1 cellular context compared by ENCODE assay signal in genomic region chr1:27724961-27725373, GRCh38.
TF ChIP-seq lines count a peak whose summit lies in the region.

No MANE protein-coding gene starts in this region.

TF ChIP-seq in HepG2, 621 proteins besides CTCF, POLR2A, EP300 and RAD21 (continued from another document):
- no peak for TF ChIP-seq ZBTB2 (CRISPR knock-in tag; IDR thresholded peaks at IDR 0.05; ENCODE audit: low read depth)
- TF ChIP-seq KDM5B (CRISPR knock-in tag; IDR thresholded peaks at IDR 0.05; ENCODE audit: borderline replicate concordance), result 0 out of 2 replicates have a peak, but pooled peaks have one; percentile 67
- no peak for TF ChIP-seq ZMYM2 (CRISPR knock-in tag; IDR thresholded peaks at IDR 0.05)
- no peak for TF ChIP-seq ATF1 (CRISPR knock-in tag; IDR thresholded peaks at IDR 0.05)
- peak; percentile 96 for TF ChIP-seq RFX5 (IDR thresholded peaks at IDR 0.05; ENCODE audit: low read depth, low read length)
- TF ChIP-seq JDP2 (CRISPR knock-in tag; IDR thresholded peaks at IDR 0.05; ENCODE audit: borderline replicate concordance), result no peak
- TF ChIP-seq ARNTL (CRISPR knock-in tag; IDR thresholded peaks at IDR 0.05), result no peak
- TF ChIP-seq, protein P1, sequence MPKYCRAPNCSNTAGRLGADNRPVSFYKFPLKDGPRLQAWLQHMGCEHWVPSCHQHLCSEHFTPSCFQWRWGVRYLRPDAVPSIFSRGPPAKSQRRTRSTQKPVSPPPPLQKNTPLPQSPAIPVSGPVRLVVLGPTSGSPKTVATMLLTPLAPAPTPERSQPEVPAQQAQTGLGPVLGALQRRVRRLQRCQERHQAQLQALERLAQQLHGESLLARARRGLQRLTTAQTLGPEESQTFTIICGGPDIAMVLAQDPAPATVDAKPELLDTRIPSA (CRISPR knock-in tag; IDR thresholded peaks at IDR 0.05; ENCODE audit: borderline replicate concordance), result 0 out of 2 replicates have a peak, but pooled peaks have one; percentile 43
- TF ChIP-seq ZNF337 (CRISPR knock-in tag; IDR thresholded peaks at IDR 0.05; ENCODE audit: borderline replicate concordance, low read depth), result 0 out of 2 replicates have a peak, but pooled peaks have one; percentile 50
- no peak for TF ChIP-seq CBX1 (IDR thresholded peaks at IDR 0.05; ENCODE audit: low read depth)
- TF ChIP-seq ETV5 (CRISPR knock-in tag; IDR thresholded peaks at IDR 0.05; ENCODE audit: borderline replicate concordance), result peak; percentile 48; the same call in 1 of the 2 replicates
- TF ChIP-seq MEIS1 (CRISPR knock-in tag; IDR thresholded peaks at IDR 0.05; ENCODE audit: borderline replicate concordance), result no peak
- peak; percentile 40; the same call in 1 of the 2 replicates for TF ChIP-seq RFXAP (CRISPR knock-in tag; IDR thresholded peaks at IDR 0.05; ENCODE audit: borderline replicate concordance)
- TF ChIP-seq GPBP1L1 (CRISPR knock-in tag; IDR thresholded peaks at IDR 0.05), result no peak
- 0 out of 2 replicates have a peak, but pooled peaks have one; percentile 57 for TF ChIP-seq EHMT2 (IDR thresholded peaks at IDR 0.05; ENCODE audit: borderline replicate concordance, low read depth, low read length)
- TF ChIP-seq KAT8 (CRISPR knock-in tag; IDR thresholded peaks at IDR 0.05), result no peak; the same call in 1 of the 2 replicates
- TF ChIP-seq PHF21A (CRISPR knock-in tag; IDR thresholded peaks at IDR 0.05), result 0 out of 2 replicates have a peak, but pooled peaks have one; percentile 3
- TF ChIP-seq ZNF329 (CRISPR knock-in tag; IDR thresholded peaks at IDR 0.05; ENCODE audit: low read depth), result no peak
- TF ChIP-seq, protein P2, sequence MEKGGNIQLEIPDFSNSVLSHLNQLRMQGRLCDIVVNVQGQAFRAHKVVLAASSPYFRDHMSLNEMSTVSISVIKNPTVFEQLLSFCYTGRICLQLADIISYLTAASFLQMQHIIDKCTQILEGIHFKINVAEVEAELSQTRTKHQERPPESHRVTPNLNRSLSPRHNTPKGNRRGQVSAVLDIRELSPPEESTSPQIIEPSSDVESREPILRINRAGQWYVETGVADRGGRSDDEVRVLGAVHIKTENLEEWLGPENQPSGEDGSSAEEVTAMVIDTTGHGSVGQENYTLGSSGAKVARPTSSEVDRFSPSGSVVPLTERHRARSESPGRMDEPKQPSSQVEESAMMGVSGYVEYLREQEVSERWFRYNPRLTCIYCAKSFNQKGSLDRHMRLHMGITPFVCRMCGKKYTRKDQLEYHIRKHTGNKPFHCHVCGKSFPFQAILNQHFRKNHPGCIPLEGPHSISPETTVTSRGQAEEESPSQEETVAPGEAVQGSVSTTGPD (CRISPR knock-in tag; IDR thresholded peaks at IDR 0.05), result no peak
- TF ChIP-seq ZBTB49 (CRISPR knock-in tag; IDR thresholded peaks at IDR 0.05; ENCODE audit: borderline replicate concordance), result no peak
- 0 out of 2 replicates have a peak, but pooled peaks have one; percentile 15 for TF ChIP-seq TBX2 (CRISPR knock-in tag; IDR thresholded peaks at IDR 0.05; ENCODE audit: borderline replicate concordance)
- TF ChIP-seq SP1 (IDR thresholded peaks at IDR 0.05), result no peak
- TF ChIP-seq SP1 (CRISPR knock-in tag; IDR thresholded peaks at IDR 0.05), result peak; percentile 39; the same call in 1 of the 2 replicates
- TF ChIP-seq SIX1 (CRISPR knock-in tag; IDR thresholded peaks at IDR 0.05; ENCODE audit: borderline replicate concordance), result peak; percentile 23; the same call in 1 of the 2 replicates
- TF ChIP-seq GLMP (CRISPR knock-in tag; IDR thresholded peaks at IDR 0.05; ENCODE audit: borderline replicate concordance), result no peak
- 0 out of 2 replicates have a peak, but pooled peaks have one; percentile 9 for TF ChIP-seq BORCS8-MEF2B (CRISPR knock-in tag; IDR thresholded peaks at IDR 0.05)
- TF ChIP-seq GLI4 (CRISPR knock-in tag; IDR thresholded peaks at IDR 0.05; ENCODE audit: borderline replicate concordance), result peak; percentile 50; the same call in 1 of the 2 replicates
- TF ChIP-seq, protein P3, sequence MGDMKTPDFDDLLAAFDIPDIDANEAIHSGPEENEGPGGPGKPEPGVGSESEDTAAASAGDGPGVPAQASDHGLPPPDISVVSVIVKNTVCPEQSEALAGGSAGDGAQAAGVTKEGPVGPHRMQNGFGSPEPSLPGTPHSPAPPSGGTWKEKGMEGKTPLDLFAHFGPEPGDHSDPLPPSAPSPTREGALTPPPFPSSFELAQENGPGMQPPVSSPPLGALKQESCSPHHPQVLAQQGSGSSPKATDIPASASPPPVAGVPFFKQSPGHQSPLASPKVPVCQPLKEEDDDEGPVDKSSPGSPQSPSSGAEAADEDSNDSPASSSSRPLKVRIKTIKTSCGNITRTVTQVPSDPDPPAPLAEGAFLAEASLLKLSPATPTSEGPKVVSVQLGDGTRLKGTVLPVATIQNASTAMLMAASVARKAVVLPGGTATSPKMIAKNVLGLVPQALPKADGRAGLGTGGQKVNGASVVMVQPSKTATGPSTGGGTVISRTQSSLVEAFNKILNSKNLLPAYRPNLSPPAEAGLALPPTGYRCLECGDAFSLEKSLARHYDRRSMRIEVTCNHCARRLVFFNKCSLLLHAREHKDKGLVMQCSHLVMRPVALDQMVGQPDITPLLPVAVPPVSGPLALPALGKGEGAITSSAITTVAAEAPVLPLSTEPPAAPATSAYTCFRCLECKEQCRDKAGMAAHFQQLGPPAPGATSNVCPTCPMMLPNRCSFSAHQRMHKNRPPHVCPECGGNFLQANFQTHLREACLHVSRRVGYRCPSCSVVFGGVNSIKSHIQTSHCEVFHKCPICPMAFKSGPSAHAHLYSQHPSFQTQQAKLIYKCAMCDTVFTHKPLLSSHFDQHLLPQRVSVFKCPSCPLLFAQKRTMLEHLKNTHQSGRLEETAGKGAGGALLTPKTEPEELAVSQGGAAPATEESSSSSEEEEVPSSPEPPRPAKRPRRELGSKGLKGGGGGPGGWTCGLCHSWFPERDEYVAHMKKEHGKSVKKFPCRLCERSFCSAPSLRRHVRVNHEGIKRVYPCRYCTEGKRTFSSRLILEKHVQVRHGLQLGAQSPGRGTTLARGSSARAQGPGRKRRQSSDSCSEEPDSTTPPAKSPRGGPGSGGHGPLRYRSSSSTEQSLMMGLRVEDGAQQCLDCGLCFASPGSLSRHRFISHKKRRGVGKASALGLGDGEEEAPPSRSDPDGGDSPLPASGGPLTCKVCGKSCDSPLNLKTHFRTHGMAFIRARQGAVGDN (CRISPR knock-in tag; IDR thresholded peaks at IDR 0.05), result peak; percentile 63
- 0 out of 2 replicates have a peak, but pooled peaks have one; percentile 45 for TF ChIP-seq SNAI1 (CRISPR knock-in tag; IDR thresholded peaks at IDR 0.05; ENCODE audit: borderline replicate concordance)
- TF ChIP-seq ZNF598 (CRISPR knock-in tag; IDR thresholded peaks at IDR 0.05; ENCODE audit: borderline replicate concordance), result peak; percentile 18; the same call in 1 of the 2 replicates
